ENCODE assay signal across 11 cellular contexts in the genomic region with DNA sequence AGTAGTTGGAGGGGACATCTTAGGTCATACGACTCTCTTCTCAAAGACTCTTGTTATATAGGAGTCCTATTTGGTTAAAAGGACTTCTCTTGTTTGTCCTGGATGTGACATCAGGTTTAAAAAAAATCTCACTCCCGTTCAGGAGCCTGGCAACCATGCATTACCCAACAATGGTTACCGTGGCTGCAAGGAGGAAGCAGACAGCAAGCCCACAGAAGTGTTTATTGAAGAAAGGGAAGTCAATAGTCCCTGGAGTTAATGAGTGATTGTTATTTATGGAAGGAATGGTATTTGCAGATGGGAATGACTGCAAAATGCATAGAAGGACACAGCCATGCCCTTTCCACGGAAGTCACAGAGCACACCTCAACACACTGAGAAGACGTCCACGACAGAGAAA.
DNase-seq lines count a peak whose midpoint lies in the region; ATAC-seq and TF ChIP-seq lines count a peak whose summit lies in the region.
"Had no signal": no experiment of that assay in that cellular context is flagged by ENCODE, and none has a peak within 500 bp of the region (broad histone marks: within the 10 kb centered on the region; RNA-seq: fewer than 3 reads in every experiment).

No MANE protein-coding gene starts in this region.

- H3K4me3 Mint-ChIP-seq in stimulated activated naive B cell treated with anti-CD40 and anti-IgM and Interleukin-4, amounts not matched to agents 10 μg/mL and 1 μg/mL and 100 μg/mL, for 72 hours: no peak overlapping the region
- H3K4me3 Mint-ChIP-seq: natural killer cell had no signal

- peaks cover 21 to 37% of the 10 kb centered on the region in 2 donors for H3K4me1 Mint-ChIP-seq in stimulated activated naive B cell treated with anti-CD40 and anti-IgM and Interleukin-4, amounts not matched to agents 10 μg/mL and 1 μg/mL and 100 μg/mL, for 72 hours

- H3K36me3 ChIP-seq in OCI-LY7 (ENCODE audit: insufficient read depth, low read length): no peaks in the 10 kb centered on the region; the same call in 1 of the 2 replicates
- H3K36me3 ChIP-seq: WERI-Rb-1 had no signal

- no peak overlapping the region for H3K4me3 ChIP-seq in OCI-LY7 (ENCODE audit: low read depth, low read length, poor library complexity, severe bottlenecking)

- no peaks in the 10 kb centered on the region for H3K27me3 Mint-ChIP-seq in stimulated activated naive B cell treated with anti-CD40 and anti-IgM and Interleukin-4, amounts not matched to agents 10 μg/mL and 1 μg/mL and 100 μg/mL, for 72 hours

- peaks cover 51% of the 10 kb centered on the region for H3K4me1 ChIP-seq in OCI-LY7 (ENCODE audit: insufficient read depth, low read length, poor library complexity, severe bottlenecking)

- DNase-seq in NCI-H748 (lab: John Stamatoyannopoulos, UW; ENCODE audit: unreplicated experiment) (peak; percentile 25), NCI-H748 treated with DMSO at 0.1 percent for 48 hours (lab: John Stamatoyannopoulos, UW) (no peak), OCI-LY7 (ENCODE audit: low spot score) (no peak), kidney glomerular epithelial cell (lab: John Stamatoyannopoulos, UW) (peak; percentile 31), NCI-H187 (lab: John Stamatoyannopoulos, UW) (no peak)
- DNase-seq in stimulated activated naive B cell treated with anti-CD40 and anti-IgM and Interleukin-4, amounts not matched to agents 10 μg/mL and 1 μg/mL and 100 μg/mL, for 72 hours: no peak
- DNase-seq in activated CD4-positive, alpha-beta T cell treated with anti-CD3 and anti-CD28 coated beads for 4 hours: no peak
- DNase-seq: natural killer cell, NCI-H1105 treated with DMSO at 0.1 percent for 48 hours, WERI-Rb-1 had no signal

- H3K27ac Mint-ChIP-seq in stimulated activated naive B cell treated with anti-CD40 and anti-IgM and Interleukin-4, amounts not matched to agents 10 μg/mL and 1 μg/mL and 100 μg/mL, for 72 hours: no peak overlapping the region
- H3K27ac Mint-ChIP-seq: natural killer cell had no signal

- no peaks in the 10 kb centered on the region for H3K9me2 ChIP-seq in OCI-LY7 (ENCODE audit: insufficient read depth, low read length)

- H3K4me2 ChIP-seq in OCI-LY7 (ENCODE audit: low read length): no peak overlapping the region

- H3K9me3 Mint-ChIP-seq in stimulated activated naive B cell treated with anti-CD40 and anti-IgM and Interleukin-4, amounts not matched to agents 10 μg/mL and 1 μg/mL and 100 μg/mL, for 72 hours: no peaks in the 10 kb centered on the region
- H3K9me3 Mint-ChIP-seq: natural killer cell had no signal

- H3K79me2 ChIP-seq in OCI-LY7 (ENCODE audit: insufficient read depth, low read depth, low read length): no peaks in the 10 kb centered on the region

- H2AFZ ChIP-seq in OCI-LY7 (ENCODE audit: low read length): peak overlapping the region; percentile 31; the same call in 1 of the 2 replicates

- POLR2A ChIA-PET in OCI-LY7 (lab: Charles Lee): interaction anchor here (0.6 to 2.5 kb wide), 8 partner anchors 8 to 38 kb away, joined by 3 to 9 read pairs (median 6); no protein-coding TSS in a partner anchor

- H4K20me1 ChIP-seq in OCI-LY7 (ENCODE audit: insufficient read depth, low read length): no peaks in the 10 kb centered on the region

- H3K36me3 Mint-ChIP-seq in stimulated activated naive B cell treated with anti-CD40 and anti-IgM and Interleukin-4, amounts not matched to agents 10 μg/mL and 1 μg/mL and 100 μg/mL, for 72 hours: peaks cover 12 to 41% of the 10 kb centered on the region in 2 donors
- H3K36me3 Mint-ChIP-seq: natural killer cell had no signal

- H3K9me3 ChIP-seq in OCI-LY7 (ENCODE audit: low read length): peaks cover 4% of the 10 kb centered on the region; the same call in 1 of the 2 replicates

- H3K27ac ChIP-seq in OCI-LY7 (ENCODE audit: low read depth, low read length, poor library complexity, severe bottlenecking): no peak overlapping the region
- H3K27ac ChIP-seq: WERI-Rb-1 had no signal

- ATAC-seq in stimulated activated naive B cell treated with anti-CD40 and anti-IgM and Interleukin-4, amounts not matched to agents 10 μg/mL and 1 μg/mL and 100 μg/mL, for 72 hours (replicated peaks): peak; percentile 22
- no peak for ATAC-seq in HG03439 (IDR thresholded peaks at IDR 0.05; ENCODE audit: unreplicated experiment)
- ATAC-seq: natural killer cell had no signal

- no TSS peak for BruUV-seq in OCI-LY7 (replicated peaks; lab: Mats Ljungman, UMichigan)

- CTCF ChIA-PET in OCI-LY7 (lab: Charles Lee; ENCODE audit: unreplicated experiment): no interaction called here

- intact Hi-C loops in OCI-LY7 (cut with micrococcal nuclease; ENCODE audit: unreplicated experiment): no loop called here

- no peak for TF ChIP-seq CTCF in OCI-LY7 (conservative IDR thresholded peaks at IDR 0.05; ENCODE audit: low read length)

Comparison
In these comparisons a context has a peak if more than half of its experiments do, and no peak if none do; other contexts are left out.
1. DNase-seq: peak in NCI-H748 (single experiment) and kidney glomerular epithelial cell (single experiment); none in NCI-H748 treated with DMSO at 0.1 percent for 48 hours (single experiment), OCI-LY7 (single experiment), stimulated activated naive B cell treated with anti-CD40 and anti-IgM and Interleukin-4, amounts not matched to agents 10 μg/mL and 1 μg/mL and 100 μg/mL, for 72 hours (single experiment), NCI-H187 (0 of 2) and activated CD4-positive, alpha-beta T cell treated with anti-CD3 and anti-CD28 coated beads for 4 hours (0 of 2).